1 cellular context compared by ENCODE assay signal in the genomic region with DNA sequence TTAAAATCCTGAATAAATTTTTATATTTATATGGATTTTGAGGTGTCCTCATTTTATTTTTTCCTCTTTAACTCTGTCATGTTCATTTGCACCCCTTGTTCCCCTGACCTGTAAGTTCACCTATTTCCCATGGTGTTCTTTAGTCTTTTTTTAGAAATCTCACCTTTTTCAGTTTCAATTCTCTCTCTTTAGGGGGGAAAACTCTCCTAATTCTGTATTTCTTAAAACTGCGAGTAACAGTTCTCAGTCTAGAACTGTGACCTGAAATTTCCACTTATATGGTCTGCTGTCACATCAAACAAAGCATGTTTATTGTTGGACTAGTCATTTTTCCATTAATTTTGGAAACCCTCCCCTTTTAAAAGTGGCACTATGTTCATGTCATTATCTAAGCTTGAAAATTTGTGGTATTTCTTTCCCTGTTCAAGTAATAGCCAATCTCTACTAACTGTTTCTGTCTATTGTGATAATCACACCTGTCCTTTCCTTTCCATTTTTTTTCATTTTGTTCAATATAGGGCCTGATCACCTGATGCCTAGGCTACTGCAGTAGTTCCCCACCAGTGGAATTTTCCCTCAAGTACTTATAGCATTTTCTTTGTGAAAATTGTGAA.
TF ChIP-seq lines count a peak whose summit lies in the region.

No MANE protein-coding gene starts in this region.

TF ChIP-seq in HepG2, 621 proteins besides CTCF, POLR2A, EP300 and RAD21 (continued from another document):
- TF ChIP-seq ZHX2 (IDR thresholded peaks at IDR 0.05; ENCODE audit: low read depth): no peak
- no peak for TF ChIP-seq ZHX2 (CRISPR knock-in tag; IDR thresholded peaks at IDR 0.05; ENCODE audit: borderline replicate concordance)
- no peak for TF ChIP-seq ZSCAN12 (CRISPR knock-in tag; IDR thresholded peaks at IDR 0.05)
TF ChIP-seq in HepG2: peak in this region for 0.
